1 cellular context compared by ENCODE assay signal in genomic region chr10:63698815-63699205, GRCh38.
TF ChIP-seq lines count a peak whose summit lies in the region.

No MANE protein-coding gene starts in this region.

TF ChIP-seq in GM23338, 12 proteins besides CTCF, POLR2A, EP300 and RAD21 (continued from another document):
- TF ChIP-seq ZNF462 (CRISPR knock-in tag; IDR thresholded peaks at IDR 0.05), result no peak
- TF ChIP-seq ETS1 (IDR thresholded peaks at IDR 0.05), result no peak
- TF ChIP-seq EZH2phosphoT487 (IDR thresholded peaks at IDR 0.05; ENCODE audit: unreplicated experiment), result no peak
